In genomic region chr4:75895744-75896314, GRCh38 we compare ENCODE assay signal across 9 cellular contexts. TPM values are rescaled to one million over a fixed set of nuclear protein-coding genes. Genes with fewer than 3 reads are reported as not detected.
DNase-seq lines count a peak whose midpoint lies in the region; ATAC-seq and TF ChIP-seq lines count a peak whose summit lies in the region.
"Had no signal": no experiment of that assay in that cellular context is flagged by ENCODE, and none has a peak within 500 bp of the region (broad histone marks: within the 10 kb centered on the region; RNA-seq: fewer than 3 reads in every experiment).

No MANE protein-coding gene starts in this region.

- DNase-seq in Caco-2: peak in 1 of 2 experiments; percentile 58
- DNase-seq in GM19240 (ENCODE audit: insufficient read length, low spot score): peak; percentile 18
- peak; percentile 9 for DNase-seq in NCI-H774 (lab: John Stamatoyannopoulos, UW)
- peak; percentile 7 for DNase-seq in central memory CD4-positive, alpha-beta T cell
- DNase-seq in mucosa of descending colon: peak in 1 of 3 donors; percentile 29
- DNase-seq in stimulated activated naive CD4-positive, alpha-beta T cell treated with Interleukin-2 at 50 U/mL for 16 hours (lab: John Stamatoyannopoulos, UW): no peak
- DNase-seq in islet precursor cell: no peak

- no TSS peak for BruUV-seq in Caco-2 (replicated peaks; lab: Mats Ljungman, UMichigan)

- H3K27me3 Mint-ChIP-seq in Caco-2 (ENCODE audit: insufficient read depth, unreplicated experiment): no peaks in the 10 kb centered on the region

- CTCF ChIA-PET in Caco-2 (lab: Charles Lee): interaction anchor here (0.6 to 1.8 kb wide), 11 partner anchors 8 to 205 kb away, joined by 3 to 9 read pairs (median 4); partner anchors contain the start of gene NAAA

- no peaks in the 10 kb centered on the region for H3K4me1 Mint-ChIP-seq in Caco-2 (ENCODE audit: low read depth, unreplicated experiment)

- peaks cover 28% of the 10 kb centered on the region for H3K9me3 Mint-ChIP-seq in Caco-2 (ENCODE audit: unreplicated experiment)

- H3K27ac Mint-ChIP-seq in Caco-2 (ENCODE audit: unreplicated experiment): no peak overlapping the region

- TF ChIP-seq CTCF in Caco-2 (IDR thresholded peaks at IDR 0.05; ENCODE audit: insufficient read depth in 1 of 2, low read depth in 1 of 2, low read length in 1 of 2, severe bottlenecking in 1 of 2, unreplicated experiment in 1 of 2) (peak; percentile 52 to 72), mucosa of descending colon (IDR thresholded peaks at IDR 0.05) (no peak)

- H3K27me3 ChIP-seq in Caco-2 (replicated peaks; ENCODE audit: control insufficient read depth, insufficient read depth, low read length): no peaks in the 10 kb centered on the region

- no peaks in the 10 kb centered on the region for H3K36me3 ChIP-seq in Caco-2 (ENCODE audit: control insufficient read depth, insufficient read depth, low read length)
- H3K36me3 ChIP-seq in mucosa of descending colon (ENCODE audit: low read depth): no peaks in the 10 kb centered on the region

- POLR2A ChIA-PET in Caco-2 (lab: Charles Lee): no interaction called here

- H3K36me3 Mint-ChIP-seq in Caco-2 (ENCODE audit: insufficient read depth, unreplicated experiment): no peaks in the 10 kb centered on the region

- H3K9me3 ChIP-seq in Caco-2: no peaks in the 10 kb centered on the region
- no peaks in the 10 kb centered on the region for H3K9me3 ChIP-seq in mucosa of descending colon

- H3K4me1 ChIP-seq in Caco-2 (peaks cover 4% of the 10 kb centered on the region; the same call in 1 of the 2 replicates), mucosa of descending colon (ENCODE audit: low read depth) (no peaks in the 10 kb centered on the region)

- H3K4me3 ChIP-seq in Caco-2 (ENCODE audit: low read depth, low read length) (no peak overlapping the region), mucosa of descending colon (no peak overlapping the region)

- ATAC-seq in mucosa of descending colon (peak; percentile 92), HG03342 (IDR thresholded peaks at IDR 0.05; ENCODE audit: unreplicated experiment) (no peak)

- H3K4me3 Mint-ChIP-seq in Caco-2 (ENCODE audit: unreplicated experiment): no peak overlapping the region

- intact Hi-C loops in Caco-2 (cut with micrococcal nuclease; ENCODE audit: unreplicated experiment) (loop anchor here (5.0 kb wide), 3 partner anchors 46 to 191 kb away; partner anchors contain the start of gene NAAA), mucosa of descending colon (cut with DNase I, micrococcal nuclease) (loop anchor here in 1 of 2 donors (10.0 kb wide), 1 partner anchor 169 kb away; no protein-coding TSS in a partner anchor)

RNA-seq across cellular contexts. Expression of gene PPEF2, which starts 6.4 kb away (rescaled TPM):
- not detected in 2 replicates for total RNA-seq in Caco-2 (2022)
- total RNA-seq in mucosa of descending colon: under 1 TPM in 2 of 3 donors, not detected in 1; 0.13 to 0.43 TPM
- total RNA-seq: pulmonary artery endothelial cell had no signal

RNA-seq across cellular contexts. Expression of gene NAAA, which starts 45.0 kb away (rescaled TPM):
- total RNA-seq in Caco-2 (2022) (11.2 and 11.8 TPM in 2 replicates), mucosa of descending colon (100 to 1,000 TPM; 101 to 226 (median 163) TPM)

Comparison
In these comparisons a context has a peak if more than half of its experiments do, and no peak if none do; other contexts are left out.
1. DNase-seq: peak in GM19240 (single experiment), NCI-H774 (single experiment) and central memory CD4-positive, alpha-beta T cell (single experiment); none in stimulated activated naive CD4-positive, alpha-beta T cell treated with Interleukin-2 at 50 U/mL for 16 hours (single experiment) and islet precursor cell (single experiment).